Comparison of ENCODE assay signal across 25 cellular contexts in genomic region chr10:29950391-29950790, GRCh38.
DNase-seq lines count a peak whose midpoint lies in the region; ATAC-seq, FAIRE-seq and TF ChIP-seq lines count a peak whose summit lies in the region.
"Had no signal": no experiment of that assay in that cellular context is flagged by ENCODE, and none has a peak within 500 bp of the region (broad histone marks: within the 10 kb centered on the region; RNA-seq: fewer than 3 reads in every experiment).

No MANE protein-coding gene starts in this region.

- no peak for TF ChIP-seq POLR2A in breast epithelium (IDR thresholded peaks at IDR 0.05)
- no peak for TF ChIP-seq POLR2A in suprapubic skin (IDR thresholded peaks at IDR 0.05)

- H4K20me1 ChIP-seq in PC-3 (ENCODE audit: low read length) (no peaks in the 10 kb centered on the region), hepatocyte (ENCODE audit: insufficient read depth, poor library complexity, severe bottlenecking) (no peaks in the 10 kb centered on the region)

- H3K27me3 ChIP-seq in PC-3 (ENCODE audit: low read length) (no peaks in the 10 kb centered on the region), breast epithelium (no peaks in the 10 kb centered on the region), hepatocyte (no peaks in the 10 kb centered on the region), suprapubic skin (no peaks in the 10 kb centered on the region)
- H3K27me3 ChIP-seq: neural progenitor cell had no signal

- no peaks in the 10 kb centered on the region for H3K9me2 ChIP-seq in PC-3 (replicated peaks; ENCODE audit: low read length)
- H3K9me2 ChIP-seq in hepatocyte (replicated peaks; ENCODE audit: insufficient read depth) = no peaks in the 10 kb centered on the region

- H3K27ac ChIP-seq in PC-3 (ENCODE audit: low read length) (peak overlapping the region; percentile 93), breast epithelium (peak overlapping the region; percentile 79 to 80), hepatocyte (peak overlapping the region; percentile 67), suprapubic skin (peak overlapping the region; percentile 92)
- H3K27ac ChIP-seq: neural progenitor cell had no signal

- no peaks in the 10 kb centered on the region for H3K36me3 ChIP-seq in PC-3 (ENCODE audit: low read depth, low read length)
- H3K36me3 ChIP-seq in breast epithelium = no peaks in the 10 kb centered on the region
- no peaks in the 10 kb centered on the region for H3K36me3 ChIP-seq in hepatocyte (replicated peaks; ENCODE audit: insufficient read depth, low read depth)
- H3K36me3 ChIP-seq in suprapubic skin = no peaks in the 10 kb centered on the region
- H3K36me3 ChIP-seq: neural progenitor cell had no signal

- CTCF ChIA-PET in PC-3 (lab: Charles Lee) = no interaction called here

- 80% methylated on average over 5 of the region's 5 CpGs for WGBS in hepatocyte (ENCODE audit: low lambda C conversion rate, missing lambda C conversion rate)
- 51% methylated on average over 5 of the region's 5 CpGs for WGBS in suprapubic skin

- H2AFZ ChIP-seq in PC-3 (ENCODE audit: low read length) = no peak overlapping the region
- no peak overlapping the region for H2AFZ ChIP-seq in hepatocyte
- H2AFZ ChIP-seq: neural progenitor cell had no signal

- no peaks in the 10 kb centered on the region for H3K4me1 Mint-ChIP-seq in immature natural killer cell

- ATAC-seq in PC-3 (no peak), HG03159 (IDR thresholded peaks at IDR 0.05; ENCODE audit: unreplicated experiment) (no peak), HG02981 (IDR thresholded peaks at IDR 0.05; ENCODE audit: unreplicated experiment) (no peak)
- ATAC-seq: left colon had no signal

- intact Hi-C loops in PC-3 (cut with micrococcal nuclease) (no loop called here), breast epithelium (cut with DNase I; ENCODE audit: low total_unique reads) (no loop called here)

- H3K4me1 ChIP-seq in PC-3 (ENCODE audit: insufficient read depth, low read length) (peaks cover 33% of the 10 kb centered on the region), breast epithelium (peaks cover 9 to 17% of the 10 kb centered on the region in 2 donors), hepatocyte (ENCODE audit: insufficient read depth) (peaks cover 35% of the 10 kb centered on the region), suprapubic skin (peaks cover 66% of the 10 kb centered on the region)

- BruUV-seq in PC-3 (replicated peaks; lab: Mats Ljungman, UMichigan) = no TSS peak

- H3K4me3 ChIP-seq in PC-3 (ENCODE audit: low read length) (no peak overlapping the region), breast epithelium (no peak overlapping the region), hepatocyte (no peak overlapping the region), suprapubic skin (no peak overlapping the region)
- H3K4me3 ChIP-seq: neural progenitor cell had no signal

- POLR2A ChIA-PET in PC-3 (lab: Charles Lee; ENCODE audit: unreplicated experiment) = no interaction called here

- TF ChIP-seq CTCF in PC-3 (conservative IDR thresholded peaks at IDR 0.05; ENCODE audit: low read depth, low read length) = no peak
- no peak for TF ChIP-seq CTCF in breast epithelium (IDR thresholded peaks at IDR 0.05)
- no peak for TF ChIP-seq CTCF in hepatocyte (IDR thresholded peaks at IDR 0.05; ENCODE audit: poor library complexity)
- no peak for TF ChIP-seq CTCF in suprapubic skin (IDR thresholded peaks at IDR 0.05)

- DNase-seq in PC-3 (no peak), breast epithelium (ENCODE audit: low spot score in 2 of 2) (no peak), hepatocyte (ENCODE audit: low spot score) (no peak), suprapubic skin (ENCODE audit: low spot score in 2 of 2) (no peak), immature natural killer cell (no peak), GM19239 (ENCODE audit: insufficient read length, low spot score) (no peak)
- DNase-seq: activated CD4-positive, alpha-beta memory T cell treated with anti-CD3 and anti-CD28 coated beads for 36 hours; activated naive CD4-positive, alpha-beta T cell; activated T-cell treated with anti-CD3 and anti-CD28 coated beads, Interleukin-2, amount 50 U/mL, for 1 hour; AML-193; aorta; GOT3; Kasumi-1; left colon; NCI-H1105; NCI-H2107; NCI-H524; SHP77 treated with DMSO at 0.1 percent for 48 hours; stimulated activated CD4-positive, alpha-beta T cell treated with anti-CD3 and anti-CD28 coated beads, Interleukin-15, amount 100 ng/mL, for 24 hours had no signal

- peaks cover 0 to 1% (median 0%) of the 10 kb centered on the region in 3 donors for H3K27me3 Mint-ChIP-seq in immature natural killer cell (ENCODE audit: low read depth in 3 of 3)
- H3K27me3 Mint-ChIP-seq: activated CD4-positive, alpha-beta memory T cell treated with anti-CD3 and anti-CD28 coated beads for 36 hours had no signal

- no peak overlapping the region for H3K9ac ChIP-seq in PC-3 (ENCODE audit: low read length)
- H3K9ac ChIP-seq: neural progenitor cell had no signal

- TF ChIP-seq EP300 in suprapubic skin (IDR thresholded peaks at IDR 0.05) = no peak

- FAIRE-seq in GM19239 (lab: Jason Lieb, UNC) = no peak
- FAIRE-seq: colon, frontal cortex had no signal

- no peak overlapping the region for H3K4me3 Mint-ChIP-seq in immature natural killer cell
- H3K4me3 Mint-ChIP-seq: activated CD4-positive, alpha-beta memory T cell treated with anti-CD3 and anti-CD28 coated beads for 36 hours; neural progenitor cell; T-helper 1 cell treated with Interleukin-12 subunit alpha and Interleukin-12 subunit beta and Interleukin-4 antibody, amounts not matched to agents 30 μg/mL and 1 μg/mL, for 36 hours had no signal

- H3K9me3 Mint-ChIP-seq in immature natural killer cell = peaks cover 0 to 2% (median 0%) of the 10 kb centered on the region in 6 donors
- H3K9me3 Mint-ChIP-seq: activated CD4-positive, alpha-beta memory T cell treated with anti-CD3 and anti-CD28 coated beads for 36 hours; T-helper 1 cell treated with Interleukin-12 subunit alpha and Interleukin-12 subunit beta and Interleukin-4 antibody, amounts not matched to agents 30 μg/mL and 1 μg/mL, for 36 hours had no signal

- H3K79me2 ChIP-seq in PC-3 (ENCODE audit: low read length) (no peaks in the 10 kb centered on the region), hepatocyte (no peaks in the 10 kb centered on the region)

- H3F3A ChIP-seq in PC-3 (ENCODE audit: low read length, unreplicated experiment) = no peaks in the 10 kb centered on the region

- H3K9me3 ChIP-seq in PC-3 (ENCODE audit: low read length) = no peaks in the 10 kb centered on the region
- H3K9me3 ChIP-seq in breast epithelium = no peaks in the 10 kb centered on the region
- no peaks in the 10 kb centered on the region for H3K9me3 ChIP-seq in hepatocyte (ENCODE audit: low read depth)
- H3K9me3 ChIP-seq in suprapubic skin = no peaks in the 10 kb centered on the region

- H3K4me2 ChIP-seq in PC-3 (ENCODE audit: low read length) = no peak overlapping the region
- no peak overlapping the region for H3K4me2 ChIP-seq in hepatocyte
- H3K4me2 ChIP-seq: neural progenitor cell had no signal

- no peaks in the 10 kb centered on the region for H3K36me3 Mint-ChIP-seq in immature natural killer cell
- H3K36me3 Mint-ChIP-seq: activated CD4-positive, alpha-beta memory T cell treated with anti-CD3 and anti-CD28 coated beads for 36 hours; neural progenitor cell had no signal

- no peak overlapping the region for H3K27ac Mint-ChIP-seq in immature natural killer cell
- H3K27ac Mint-ChIP-seq: activated CD4-positive, alpha-beta memory T cell treated with anti-CD3 and anti-CD28 coated beads for 36 hours; neural progenitor cell; T-helper 1 cell treated with Interleukin-12 subunit alpha and Interleukin-12 subunit beta and Interleukin-4 antibody, amounts not matched to agents 30 μg/mL and 1 μg/mL, for 36 hours had no signal
